ENCODE assay signal across 1 cellular context in genomic region chr9:29270400-29270799, GRCh38. TPM values are rescaled to one million over a fixed set of nuclear protein-coding genes. Genes with fewer than 3 reads are reported as not detected.
"Had no signal": no experiment of that assay in that cellular context is flagged by ENCODE, and none has a peak within 500 bp of the region (broad histone marks: within the 10 kb centered on the region; RNA-seq: fewer than 3 reads in every experiment).

No MANE protein-coding gene starts in this region.

RNA-seq across cellular contexts. Expression of gene LINGO2, which starts 57.0 kb away (rescaled TPM):
- total RNA-seq: Peyer's patch had no signal
